Comparison of ENCODE assay signal across 8 cellular contexts in the genomic region with DNA sequence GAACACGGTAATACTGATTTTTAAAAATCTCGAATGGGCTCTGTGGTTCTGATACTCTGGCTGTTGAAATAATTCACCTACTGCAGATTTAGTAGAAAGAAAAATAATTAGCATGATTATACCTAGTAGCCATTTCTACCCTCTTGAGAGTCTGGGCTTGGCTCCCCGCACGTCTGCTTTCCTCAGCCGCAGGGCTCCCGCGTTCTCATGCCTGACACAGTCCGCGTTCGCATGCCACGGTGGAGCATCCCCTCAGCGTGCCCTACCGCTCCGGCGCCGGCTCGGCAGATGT. TPM values are rescaled to one million over a fixed set of nuclear protein-coding genes. Genes with fewer than 3 reads are reported as not detected.
A peak's percentile ranks its signal among the peaks of the same experiment; 100 is the strongest.
DNase-seq lines count a peak whose midpoint lies in the region; ATAC-seq and TF ChIP-seq lines count a peak whose summit lies in the region.

No MANE protein-coding gene starts in this region.

- peak overlapping the region; percentile 98 for H3K27ac Mint-ChIP-seq in T-helper 2 cell treated with Interferon-gamma antibody and Interleukin-4, amounts not matched to agents 5 μg/mL and 100 μg/mL, for 36 hours
- peak overlapping the region; percentile 98 for H3K27ac Mint-ChIP-seq in activated naive CD8-positive, alpha-beta T cell treated with anti-CD3 and anti-CD28 coated beads, Interleukin-2, amount 50 U/mL, for 24 hours

- no peaks in the 10 kb centered on the region for H3K27me3 ChIP-seq in kidney epithelial cell (ENCODE audit: control insufficient read depth, insufficient read depth, low read length)

- H3K9me3 Mint-ChIP-seq in T-helper 2 cell treated with Interferon-gamma antibody and Interleukin-4, amounts not matched to agents 5 μg/mL and 100 μg/mL, for 36 hours = no peaks in the 10 kb centered on the region
- H3K9me3 Mint-ChIP-seq in activated naive CD8-positive, alpha-beta T cell treated with anti-CD3 and anti-CD28 coated beads, Interleukin-2, amount 50 U/mL, for 24 hours = no peaks in the 10 kb centered on the region

- no peaks in the 10 kb centered on the region for H3K27me3 Mint-ChIP-seq in T-helper 2 cell treated with Interferon-gamma antibody and Interleukin-4, amounts not matched to agents 5 μg/mL and 100 μg/mL, for 36 hours (ENCODE audit: low read depth)
- H3K27me3 Mint-ChIP-seq in activated naive CD8-positive, alpha-beta T cell treated with anti-CD3 and anti-CD28 coated beads, Interleukin-2, amount 50 U/mL, for 24 hours = no peaks in the 10 kb centered on the region

- peak overlapping the region; percentile 92 for H3K4me3 Mint-ChIP-seq in T-helper 2 cell treated with Interferon-gamma antibody and Interleukin-4, amounts not matched to agents 5 μg/mL and 100 μg/mL, for 36 hours
- peak overlapping the region; percentile 92 for H3K4me3 Mint-ChIP-seq in activated naive CD8-positive, alpha-beta T cell treated with anti-CD3 and anti-CD28 coated beads, Interleukin-2, amount 50 U/mL, for 24 hours

- no peak for ATAC-seq in activated naive CD8-positive, alpha-beta T cell treated with anti-CD3 and anti-CD28 coated beads, Interleukin-2, amount 50 U/mL, for 24 hours
- no peak for ATAC-seq in esophagus mucosa

- H3K27ac ChIP-seq in temporal lobe (ENCODE audit: low read depth, low read length) = peak overlapping the region; percentile 88

- H3K36me3 Mint-ChIP-seq in T-helper 2 cell treated with Interferon-gamma antibody and Interleukin-4, amounts not matched to agents 5 μg/mL and 100 μg/mL, for 36 hours (ENCODE audit: low read depth) = peaks cover 28% of the 10 kb centered on the region
- H3K36me3 Mint-ChIP-seq in activated naive CD8-positive, alpha-beta T cell treated with anti-CD3 and anti-CD28 coated beads, Interleukin-2, amount 50 U/mL, for 24 hours (ENCODE audit: low read depth) = peaks cover 23% of the 10 kb centered on the region

- H3K4me3 ChIP-seq in kidney epithelial cell (ENCODE audit: low read depth, low read length) = peak overlapping the region; percentile 94

- H3K4me1 Mint-ChIP-seq in T-helper 2 cell treated with Interferon-gamma antibody and Interleukin-4, amounts not matched to agents 5 μg/mL and 100 μg/mL, for 36 hours (ENCODE audit: low read depth) = peaks cover 26% of the 10 kb centered on the region
- peaks cover 30% of the 10 kb centered on the region for H3K4me1 Mint-ChIP-seq in activated naive CD8-positive, alpha-beta T cell treated with anti-CD3 and anti-CD28 coated beads, Interleukin-2, amount 50 U/mL, for 24 hours

- H3K36me3 ChIP-seq in kidney epithelial cell (ENCODE audit: control insufficient read depth, insufficient read depth, low read length) = no peaks in the 10 kb centered on the region

- DNase-seq in T-helper 2 cell treated with Interferon-gamma antibody and Interleukin-4, amounts not matched to agents 5 μg/mL and 100 μg/mL, for 36 hours (ENCODE audit: low spot score) = no peak
- no peak for DNase-seq in T-helper 2 cell
- no peak for DNase-seq in activated naive CD8-positive, alpha-beta T cell treated with anti-CD3 and anti-CD28 coated beads, Interleukin-2, amount 50 U/mL, for 24 hours
- DNase-seq in kidney epithelial cell (ENCODE audit: low read depth) = no peak
- DNase-seq in NCI-H2107 (lab: John Stamatoyannopoulos, UW) = no peak
- no peak for DNase-seq in activated CD4-positive, CD25-positive, alpha-beta regulatory T cell (lab: John Stamatoyannopoulos, UW)

- TF ChIP-seq CTCF in kidney epithelial cell (IDR thresholded peaks at IDR 0.05; ENCODE audit: insufficient read depth, low read length, poor library complexity, severe bottlenecking) = no peak

RNA-seq across cellular contexts. Expression of a gene that starts 0.9 kb away (rescaled TPM):
- total RNA-seq in kidney epithelial cell (45.9 and 50.9 TPM in 2 replicates), temporal lobe (118 TPM), esophagus mucosa (35.1 TPM)
